1 cellular context compared by ENCODE assay signal in the genomic region with DNA sequence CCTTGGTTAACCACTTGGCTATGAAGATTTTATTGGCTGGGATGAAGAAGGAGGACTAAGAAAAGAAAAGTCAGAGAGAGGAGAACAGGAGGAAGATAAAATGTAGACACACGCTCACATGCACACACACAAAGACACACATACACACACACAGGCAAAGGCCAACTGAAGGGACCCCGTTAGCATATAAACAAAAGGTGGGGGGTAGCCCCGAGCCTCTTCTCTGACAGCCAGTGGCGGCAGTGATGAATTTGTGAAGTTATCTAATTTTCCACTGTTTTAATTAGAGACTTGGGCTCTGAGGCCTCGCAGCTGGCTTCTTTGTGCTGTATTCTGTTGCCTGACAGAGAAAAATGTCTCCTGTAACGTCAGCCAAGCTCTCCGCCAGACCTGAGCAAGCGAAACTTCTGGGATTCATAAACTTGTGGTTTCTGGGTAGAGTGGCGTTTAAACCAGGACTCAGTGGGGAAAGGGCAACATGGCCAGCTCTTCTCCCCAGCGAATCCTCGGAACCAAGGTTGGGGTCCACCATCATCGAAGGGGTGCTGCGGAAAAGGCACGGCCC.
TF ChIP-seq lines count a peak whose summit lies in the region.

No MANE protein-coding gene starts in this region.

TF ChIP-seq in HepG2, 621 proteins besides CTCF, POLR2A, EP300 and RAD21 (continued from another document):
- TF ChIP-seq SRF (IDR thresholded peaks at IDR 0.05; ENCODE audit: low read depth, low read length) (no peak), NFIB (CRISPR knock-in tag; IDR thresholded peaks at IDR 0.05; ENCODE audit: borderline replicate concordance) (no peak), DR1 (CRISPR knock-in tag; IDR thresholded peaks at IDR 0.05) (no peak), ZNF468 (CRISPR knock-in tag; IDR thresholded peaks at IDR 0.05) (no peak), EHMT2 (IDR thresholded peaks at IDR 0.05; ENCODE audit: borderline replicate concordance, low read depth, low read length) (no peak), JARID2 (CRISPR knock-in tag; IDR thresholded peaks at IDR 0.05; ENCODE audit: insufficient replicate concordance) (no peak), TIGD3 (CRISPR knock-in tag; IDR thresholded peaks at IDR 0.05; ENCODE audit: borderline replicate concordance) (no peak), MEIS2 (CRISPR knock-in tag; IDR thresholded peaks at IDR 0.05) (no peak), CBFB (CRISPR knock-in tag; IDR thresholded peaks at IDR 0.05) (no peak), FOSL2 (CRISPR knock-in tag; IDR thresholded peaks at IDR 0.05) (no peak), ATF1 (CRISPR knock-in tag; IDR thresholded peaks at IDR 0.05) (no peak), FOSL1 (CRISPR knock-in tag; IDR thresholded peaks at IDR 0.05; ENCODE audit: borderline replicate concordance) (no peak), KLF13 (CRISPR knock-in tag; IDR thresholded peaks at IDR 0.05) (no peak), ZNF543 (CRISPR knock-in tag; IDR thresholded peaks at IDR 0.05) (no peak), MXD4 (CRISPR knock-in tag; IDR thresholded peaks at IDR 0.05) (no peak)
- TF ChIP-seq, protein P1, sequence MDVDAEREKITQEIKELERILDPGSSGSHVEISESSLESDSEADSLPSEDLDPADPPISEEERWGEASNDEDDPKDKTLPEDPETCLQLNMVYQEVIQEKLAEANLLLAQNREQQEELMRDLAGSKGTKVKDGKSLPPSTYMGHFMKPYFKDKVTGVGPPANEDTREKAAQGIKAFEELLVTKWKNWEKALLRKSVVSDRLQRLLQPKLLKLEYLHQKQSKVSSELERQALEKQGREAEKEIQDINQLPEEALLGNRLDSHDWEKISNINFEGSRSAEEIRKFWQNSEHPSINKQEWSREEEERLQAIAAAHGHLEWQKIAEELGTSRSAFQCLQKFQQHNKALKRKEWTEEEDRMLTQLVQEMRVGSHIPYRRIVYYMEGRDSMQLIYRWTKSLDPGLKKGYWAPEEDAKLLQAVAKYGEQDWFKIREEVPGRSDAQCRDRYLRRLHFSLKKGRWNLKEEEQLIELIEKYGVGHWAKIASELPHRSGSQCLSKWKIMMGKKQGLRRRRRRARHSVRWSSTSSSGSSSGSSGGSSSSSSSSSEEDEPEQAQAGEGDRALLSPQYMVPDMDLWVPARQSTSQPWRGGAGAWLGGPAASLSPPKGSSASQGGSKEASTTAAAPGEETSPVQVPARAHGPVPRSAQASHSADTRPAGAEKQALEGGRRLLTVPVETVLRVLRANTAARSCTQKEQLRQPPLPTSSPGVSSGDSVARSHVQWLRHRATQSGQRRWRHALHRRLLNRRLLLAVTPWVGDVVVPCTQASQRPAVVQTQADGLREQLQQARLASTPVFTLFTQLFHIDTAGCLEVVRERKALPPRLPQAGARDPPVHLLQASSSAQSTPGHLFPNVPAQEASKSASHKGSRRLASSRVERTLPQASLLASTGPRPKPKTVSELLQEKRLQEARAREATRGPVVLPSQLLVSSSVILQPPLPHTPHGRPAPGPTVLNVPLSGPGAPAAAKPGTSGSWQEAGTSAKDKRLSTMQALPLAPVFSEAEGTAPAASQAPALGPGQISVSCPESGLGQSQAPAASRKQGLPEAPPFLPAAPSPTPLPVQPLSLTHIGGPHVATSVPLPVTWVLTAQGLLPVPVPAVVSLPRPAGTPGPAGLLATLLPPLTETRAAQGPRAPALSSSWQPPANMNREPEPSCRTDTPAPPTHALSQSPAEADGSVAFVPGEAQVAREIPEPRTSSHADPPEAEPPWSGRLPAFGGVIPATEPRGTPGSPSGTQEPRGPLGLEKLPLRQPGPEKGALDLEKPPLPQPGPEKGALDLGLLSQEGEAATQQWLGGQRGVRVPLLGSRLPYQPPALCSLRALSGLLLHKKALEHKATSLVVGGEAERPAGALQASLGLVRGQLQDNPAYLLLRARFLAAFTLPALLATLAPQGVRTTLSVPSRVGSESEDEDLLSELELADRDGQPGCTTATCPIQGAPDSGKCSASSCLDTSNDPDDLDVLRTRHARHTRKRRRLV (CRISPR knock-in tag; IDR thresholded peaks at IDR 0.05) = no peak
